ENCODE assay signal across 2 cellular contexts in the genomic region with DNA sequence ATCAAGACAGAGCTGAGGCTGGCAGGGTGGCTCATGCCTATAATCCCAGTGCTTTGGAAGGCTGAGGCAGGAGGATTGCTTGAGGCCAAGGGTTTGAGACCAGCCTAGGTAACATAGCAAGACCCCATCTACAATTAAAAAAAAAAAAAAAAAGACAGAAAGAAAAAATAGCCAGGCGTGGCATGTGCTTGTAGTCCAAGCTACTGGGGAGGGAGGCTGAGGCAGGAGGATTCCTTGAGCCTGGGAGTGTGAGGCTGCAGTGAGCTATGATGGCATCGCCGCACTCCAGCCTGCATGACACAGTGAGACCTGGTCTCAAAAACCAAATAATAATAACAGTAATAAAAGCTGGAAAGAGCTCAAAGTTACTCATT.
TF ChIP-seq lines count a peak whose summit lies in the region.

No MANE protein-coding gene starts in this region.

TF ChIP-seq in GM12878, 131 proteins besides CTCF, POLR2A, EP300 and RAD21 (continued from another document):
- TF ChIP-seq CBFB (IDR thresholded peaks at IDR 0.05; ENCODE audit: low read depth) (no peak), GABPA (IDR thresholded peaks at IDR 0.05; ENCODE audit: low read depth) (no peak), NR2F1 (conservative IDR thresholded peaks at IDR 0.05) (no peak), ZZZ3 (IDR thresholded peaks at IDR 0.05; ENCODE audit: control insufficient read depth, insufficient read length, low read depth) (no peak), HCFC1 (IDR thresholded peaks at IDR 0.05; ENCODE audit: low read length) (no peak), IRF4 (IDR thresholded peaks at IDR 0.05; ENCODE audit: low read depth, low read length) (no peak)
- TF ChIP-seq, protein P1, sequence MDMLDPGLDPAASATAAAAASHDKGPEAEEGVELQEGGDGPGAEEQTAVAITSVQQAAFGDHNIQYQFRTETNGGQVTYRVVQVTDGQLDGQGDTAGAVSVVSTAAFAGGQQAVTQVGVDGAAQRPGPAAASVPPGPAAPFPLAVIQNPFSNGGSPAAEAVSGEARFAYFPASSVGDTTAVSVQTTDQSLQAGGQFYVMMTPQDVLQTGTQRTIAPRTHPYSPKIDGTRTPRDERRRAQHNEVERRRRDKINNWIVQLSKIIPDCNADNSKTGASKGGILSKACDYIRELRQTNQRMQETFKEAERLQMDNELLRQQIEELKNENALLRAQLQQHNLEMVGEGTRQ (IDR thresholded peaks at IDR 0.05; ENCODE audit: borderline replicate concordance, low read depth, low read length) = no peak

TF ChIP-seq in liver, 16 proteins besides CTCF, POLR2A, EP300 and RAD21 (continued from another document):
- TF ChIP-seq GABPA (IDR thresholded peaks at IDR 0.05 in 1 of 2, conservative IDR thresholded peaks at IDR 0.05 in 1 of 2) = no peak
- no peak for TF ChIP-seq FOXA1 (IDR thresholded peaks at IDR 0.05)
- TF ChIP-seq HNF4G (IDR thresholded peaks at IDR 0.05) = no peak
- TF ChIP-seq, protein P2, sequence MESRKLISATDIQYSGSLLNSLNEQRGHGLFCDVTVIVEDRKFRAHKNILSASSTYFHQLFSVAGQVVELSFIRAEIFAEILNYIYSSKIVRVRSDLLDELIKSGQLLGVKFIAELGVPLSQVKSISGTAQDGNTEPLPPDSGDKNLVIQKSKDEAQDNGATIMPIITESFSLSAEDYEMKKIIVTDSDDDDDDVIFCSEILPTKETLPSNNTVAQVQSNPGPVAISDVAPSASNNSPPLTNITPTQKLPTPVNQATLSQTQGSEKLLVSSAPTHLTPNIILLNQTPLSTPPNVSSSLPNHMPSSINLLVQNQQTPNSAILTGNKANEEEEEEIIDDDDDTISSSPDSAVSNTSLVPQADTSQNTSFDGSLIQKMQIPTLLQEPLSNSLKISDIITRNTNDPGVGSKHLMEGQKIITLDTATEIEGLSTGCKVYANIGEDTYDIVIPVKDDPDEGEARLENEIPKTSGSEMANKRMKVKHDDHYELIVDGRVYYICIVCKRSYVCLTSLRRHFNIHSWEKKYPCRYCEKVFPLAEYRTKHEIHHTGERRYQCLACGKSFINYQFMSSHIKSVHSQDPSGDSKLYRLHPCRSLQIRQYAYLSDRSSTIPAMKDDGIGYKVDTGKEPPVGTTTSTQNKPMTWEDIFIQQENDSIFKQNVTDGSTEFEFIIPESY (IDR thresholded peaks at IDR 0.05) = no peak
- TF ChIP-seq, protein P3, sequence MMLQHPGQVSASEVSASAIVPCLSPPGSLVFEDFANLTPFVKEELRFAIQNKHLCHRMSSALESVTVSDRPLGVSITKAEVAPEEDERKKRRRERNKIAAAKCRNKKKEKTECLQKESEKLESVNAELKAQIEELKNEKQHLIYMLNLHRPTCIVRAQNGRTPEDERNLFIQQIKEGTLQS (IDR thresholded peaks at IDR 0.05) = no peak
- no peak for TF ChIP-seq JUND (IDR thresholded peaks at IDR 0.05)
- TF ChIP-seq YY1 (IDR thresholded peaks at IDR 0.05) = no peak
- TF ChIP-seq HNF4A (conservative IDR thresholded peaks at IDR 0.05) = no peak
- no peak for TF ChIP-seq FOXA2 (IDR thresholded peaks at IDR 0.05)
- TF ChIP-seq, protein P4, sequence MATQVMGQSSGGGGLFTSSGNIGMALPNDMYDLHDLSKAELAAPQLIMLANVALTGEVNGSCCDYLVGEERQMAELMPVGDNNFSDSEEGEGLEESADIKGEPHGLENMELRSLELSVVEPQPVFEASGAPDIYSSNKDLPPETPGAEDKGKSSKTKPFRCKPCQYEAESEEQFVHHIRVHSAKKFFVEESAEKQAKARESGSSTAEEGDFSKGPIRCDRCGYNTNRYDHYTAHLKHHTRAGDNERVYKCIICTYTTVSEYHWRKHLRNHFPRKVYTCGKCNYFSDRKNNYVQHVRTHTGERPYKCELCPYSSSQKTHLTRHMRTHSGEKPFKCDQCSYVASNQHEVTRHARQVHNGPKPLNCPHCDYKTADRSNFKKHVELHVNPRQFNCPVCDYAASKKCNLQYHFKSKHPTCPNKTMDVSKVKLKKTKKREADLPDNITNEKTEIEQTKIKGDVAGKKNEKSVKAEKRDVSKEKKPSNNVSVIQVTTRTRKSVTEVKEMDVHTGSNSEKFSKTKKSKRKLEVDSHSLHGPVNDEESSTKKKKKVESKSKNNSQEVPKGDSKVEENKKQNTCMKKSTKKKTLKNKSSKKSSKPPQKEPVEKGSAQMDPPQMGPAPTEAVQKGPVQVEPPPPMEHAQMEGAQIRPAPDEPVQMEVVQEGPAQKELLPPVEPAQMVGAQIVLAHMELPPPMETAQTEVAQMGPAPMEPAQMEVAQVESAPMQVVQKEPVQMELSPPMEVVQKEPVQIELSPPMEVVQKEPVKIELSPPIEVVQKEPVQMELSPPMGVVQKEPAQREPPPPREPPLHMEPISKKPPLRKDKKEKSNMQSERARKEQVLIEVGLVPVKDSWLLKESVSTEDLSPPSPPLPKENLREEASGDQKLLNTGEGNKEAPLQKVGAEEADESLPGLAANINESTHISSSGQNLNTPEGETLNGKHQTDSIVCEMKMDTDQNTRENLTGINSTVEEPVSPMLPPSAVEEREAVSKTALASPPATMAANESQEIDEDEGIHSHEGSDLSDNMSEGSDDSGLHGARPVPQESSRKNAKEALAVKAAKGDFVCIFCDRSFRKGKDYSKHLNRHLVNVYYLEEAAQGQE (IDR thresholded peaks at IDR 0.05) = no peak
- TF ChIP-seq SP1 (IDR thresholded peaks at IDR 0.05) = no peak
- TF ChIP-seq, protein P5, sequence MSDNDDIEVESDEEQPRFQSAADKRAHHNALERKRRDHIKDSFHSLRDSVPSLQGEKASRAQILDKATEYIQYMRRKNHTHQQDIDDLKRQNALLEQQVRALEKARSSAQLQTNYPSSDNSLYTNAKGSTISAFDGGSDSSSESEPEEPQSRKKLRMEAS (IDR thresholded peaks at IDR 0.05) = no peak
- TF ChIP-seq TAF1 (conservative IDR thresholded peaks at IDR 0.05) = no peak
- TF ChIP-seq NR2F2 (IDR thresholded peaks at IDR 0.05) = no peak
- no peak for TF ChIP-seq EGR1 (IDR thresholded peaks at IDR 0.05; ENCODE audit: low read depth in 2 of 2)
TF ChIP-seq in liver: peak in this region for 0.
